ENCODE assay signal across 8 cellular contexts in the genomic region with DNA sequence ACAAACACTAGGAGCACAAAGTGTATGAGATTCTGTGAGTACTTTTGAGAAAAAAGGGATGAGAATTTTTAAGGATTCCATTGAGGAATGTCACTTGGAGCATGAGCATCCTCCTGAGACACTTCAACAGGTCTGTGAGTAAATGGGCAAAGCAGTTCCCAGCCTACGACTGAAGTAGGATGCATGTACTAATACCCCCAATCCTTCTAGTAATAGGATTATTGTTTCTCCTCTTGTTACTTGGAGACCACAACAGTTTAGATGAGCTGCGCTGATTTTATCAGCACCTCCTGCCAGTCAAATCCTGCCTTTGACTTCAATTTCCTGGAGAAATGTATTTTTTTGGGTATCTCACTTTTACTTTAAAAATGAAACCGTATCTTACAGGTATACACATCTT. TPM values are rescaled to one million over a fixed set of nuclear protein-coding genes. Genes with fewer than 3 reads are reported as not detected.
DNase-seq lines count a peak whose midpoint lies in the region; ATAC-seq, FAIRE-seq and TF ChIP-seq lines count a peak whose summit lies in the region.

No MANE protein-coding gene starts in this region.

- H3K4me3 ChIP-seq in WERI-Rb-1 (ENCODE audit: low read depth, low read length) (peak overlapping the region; percentile 68), iPS-15b (ENCODE audit: low read depth, low read length) (peak overlapping the region; percentile 91), subcutaneous abdominal adipose tissue (ENCODE audit: low read depth in 1 of 5, low read length in 5 of 5) (peak overlapping the region; percentile 85 to 98 (median 96))

- H3K36me3 ChIP-seq in WERI-Rb-1 (no peaks in the 10 kb centered on the region), iPS-15b (ENCODE audit: control insufficient read depth, insufficient read depth, low read length) (no peaks in the 10 kb centered on the region), subcutaneous abdominal adipose tissue (ENCODE audit: control insufficient read depth in 5 of 5, insufficient read depth in 5 of 5, low read length in 5 of 5) (no peaks in the 10 kb centered on the region)

- H3K9me3 ChIP-seq in WERI-Rb-1 (ENCODE audit: severe bottlenecking) (no peaks in the 10 kb centered on the region), iPS-15b (ENCODE audit: control insufficient read depth, insufficient read depth, low read length) (no peaks in the 10 kb centered on the region), subcutaneous abdominal adipose tissue (ENCODE audit: control insufficient read depth in 5 of 5, low read length in 5 of 5) (no peaks in the 10 kb centered on the region)

- no peak for TF ChIP-seq CTCF in WERI-Rb-1 (IDR thresholded peaks at IDR 0.05; ENCODE audit: low read depth, low read length)

- no peaks in the 10 kb centered on the region for H3K4me1 ChIP-seq in iPS-15b (ENCODE audit: control insufficient read depth, insufficient read depth, low read length)
- H3K4me1 ChIP-seq in subcutaneous abdominal adipose tissue (ENCODE audit: control insufficient read depth in 5 of 5, insufficient read depth in 5 of 5, low read length in 5 of 5) = peaks cover 2 to 18% (median 16%) of the 10 kb centered on the region in 5 donors

- no peak for TF ChIP-seq POLR2A in GM12891 (IDR thresholded peaks at IDR 0.05; ENCODE audit: low read depth, low read length)

- H3K27me3 ChIP-seq in WERI-Rb-1 (ENCODE audit: insufficient read depth, low read depth, severe bottlenecking) (no peaks in the 10 kb centered on the region), iPS-15b (ENCODE audit: control insufficient read depth, insufficient read depth, low read length) (no peaks in the 10 kb centered on the region), subcutaneous abdominal adipose tissue (ENCODE audit: control insufficient read depth in 5 of 5, insufficient read depth in 4 of 5, low read length in 5 of 5) (no peaks in the 10 kb centered on the region)

- H3K27ac ChIP-seq in WERI-Rb-1 = no peak overlapping the region
- H3K27ac ChIP-seq in subcutaneous abdominal adipose tissue (ENCODE audit: low read depth, low read length) = no peak overlapping the region

- FAIRE-seq in GM12891 (lab: Jason Lieb, UNC) = no peak

- no peak overlapping the region for H3K9ac ChIP-seq in iPS-15b (ENCODE audit: low read depth, low read length)
- peak overlapping the region in 4 of 5 donors; percentile 29 to 81 (median 74) for H3K9ac ChIP-seq in subcutaneous abdominal adipose tissue (ENCODE audit: low read length in 5 of 5)

- peak; percentile 20 for DNase-seq in NCI-H2171 treated with DMSO at 0.1 percent for 48 hours (lab: John Stamatoyannopoulos, UW)
- no peak for DNase-seq in NCI-H2171 (lab: John Stamatoyannopoulos, UW)
- peak; percentile 33 for DNase-seq in WERI-Rb-1
- no peak for DNase-seq in GM12891 (ENCODE audit: insufficient read length, low spot score)
- no peak for DNase-seq in NK-92 (lab: John Stamatoyannopoulos, UW; ENCODE audit: unreplicated experiment)

- no peak for ATAC-seq in HG02798 (IDR thresholded peaks at IDR 0.05; ENCODE audit: poor library complexity, unreplicated experiment)

TF ChIP-seq in GM12891, 5 proteins besides CTCF, POLR2A, EP300 and RAD21:
- TF ChIP-seq TAF1 (IDR thresholded peaks at IDR 0.05; ENCODE audit: low read depth, low read length) (no peak), PAX5 (IDR thresholded peaks at IDR 0.05; ENCODE audit: insufficient read depth, low read length, severe bottlenecking) (no peak), SPI1 (IDR thresholded peaks at IDR 0.05; ENCODE audit: low read depth, low read length) (no peak), POU2F2 (IDR thresholded peaks at IDR 0.05; ENCODE audit: low read depth, low read length) (no peak), POLR2AphosphoS5 (IDR thresholded peaks at IDR 0.05; ENCODE audit: low read depth, low read length) (no peak)

RNA-seq across cellular contexts. Expression of a gene that starts 0.8 kb away (rescaled TPM):
- polyA plus RNA-seq in GM12891 (2012; ENCODE audit: low read depth, missing spikeins) = 2.6 TPM

RNA-seq across cellular contexts. Expression of a gene that starts 21.0 kb away (rescaled TPM):
- 14.1 TPM for polyA plus RNA-seq in GM12891 (2012; ENCODE audit: low read depth, missing spikeins)

Comparison
In these comparisons a context has a peak if more than half of its experiments do, and no peak if none do; other contexts are left out.
1. DNase-seq: peak in NCI-H2171 treated with DMSO at 0.1 percent for 48 hours (single experiment) and WERI-Rb-1 (single experiment); none in NCI-H2171 (single experiment), GM12891 (single experiment) and NK-92 (single experiment).
2. Peak in every context shown above with its lines, with median percentiles within 50 percentile points of each other: H3K4me3 ChIP-seq.